28 cellular contexts compared by ENCODE assay signal in genomic region chr2:65019675-65020195, GRCh38.
"Had no signal": no experiment of that assay in that cellular context is flagged by ENCODE, and none has a peak within 500 bp of the region (broad histone marks: within the 10 kb centered on the region; RNA-seq: fewer than 3 reads in every experiment).

No MANE protein-coding gene starts in this region.

- H3K9ac ChIP-seq: neural progenitor cell had no signal

- H3K9me3 ChIP-seq: gastroesophageal sphincter, sigmoid colon, suprapubic skin, tibial artery, upper lobe of right lung had no signal

- DNase-seq: activated B cell treated with CpG ODN at 0.5 μM for 24 hours; activated effector memory CD4-positive, alpha-beta T cell treated with Interleukin-2 at 50 U/mL for 16 hours; activated naive CD4-positive, alpha-beta T cell treated with Interleukin-2 at 50 U/mL for 16 hours; anterior cingulate cortex; effector CD8-positive, alpha-beta T cell; erythroblast; head of caudate nucleus; hippocampal formation; kidney; left colon; naive thymus-derived CD8-positive, alpha-beta T cell; sigmoid colon; small intestine; stimulated activated CD4-positive, alpha-beta T cell treated with anti-CD3 and anti-CD28 coated beads, Interleukin-1b, Interleukin-23, amount 100 ng/mL, for 48 hours; stimulated activated CD4-positive, alpha-beta T cell treated with anti-CD3 and anti-CD28 coated beads, Interleukin-4, amount 100 ng/mL, for 4 hours; stimulated activated CD8-positive, alpha-beta memory T cell treated with anti-CD3 and anti-CD28 coated beads, Interleukin-4, amount 100 ng/mL, for 48 hours; stimulated activated naive CD4-positive, alpha-beta T cell; T-helper 1 cell; tibial artery; upper lobe of right lung had no signal

- H3K36me3 ChIP-seq: neural progenitor cell had no signal

- FAIRE-seq: bronchial epithelial cell, colon, endometrium, kidney, small intestine had no signal

- H3K4me3 Mint-ChIP-seq: activated B cell treated with CpG ODN at 0.5 μM for 24 hours; activated naive CD8-positive, alpha-beta T cell; naive thymus-derived CD8-positive, alpha-beta T cell; neural progenitor cell; T-helper 2 cell treated with Interferon-gamma antibody and Interleukin-4, amounts not matched to agents 5 μg/mL and 100 μg/mL, for 36 hours had no signal

- H2AFZ ChIP-seq: neural progenitor cell had no signal

- H3K27me3 ChIP-seq: gastroesophageal sphincter, neural progenitor cell, sigmoid colon, suprapubic skin, tibial artery, upper lobe of right lung had no signal

- H3K4me2 ChIP-seq: neural progenitor cell had no signal

- H3K4me3 ChIP-seq: gastroesophageal sphincter, neural progenitor cell, sigmoid colon, suprapubic skin, tibial artery, upper lobe of right lung had no signal

- ATAC-seq: gastroesophageal sphincter; left colon; naive thymus-derived CD8-positive, alpha-beta T cell; upper lobe of right lung had no signal

- H3K27ac ChIP-seq: gastroesophageal sphincter, neural progenitor cell, sigmoid colon, suprapubic skin, tibial artery, upper lobe of right lung had no signal

- H3K27me3 Mint-ChIP-seq: activated B cell treated with CpG ODN at 0.5 μM for 24 hours; activated naive CD8-positive, alpha-beta T cell; naive thymus-derived CD8-positive, alpha-beta T cell had no signal

- H3K27ac Mint-ChIP-seq: activated B cell treated with CpG ODN at 0.5 μM for 24 hours; activated naive CD8-positive, alpha-beta T cell; T-helper 2 cell treated with Interferon-gamma antibody and Interleukin-4, amounts not matched to agents 5 μg/mL and 100 μg/mL, for 36 hours had no signal

- H3K4me1 ChIP-seq: gastroesophageal sphincter, sigmoid colon, tibial artery had no signal

- H3K9me3 Mint-ChIP-seq: activated B cell treated with CpG ODN at 0.5 μM for 24 hours; naive thymus-derived CD8-positive, alpha-beta T cell; neural progenitor cell; T-helper 2 cell treated with Interferon-gamma antibody and Interleukin-4, amounts not matched to agents 5 μg/mL and 100 μg/mL, for 36 hours had no signal
